In the genomic region with DNA sequence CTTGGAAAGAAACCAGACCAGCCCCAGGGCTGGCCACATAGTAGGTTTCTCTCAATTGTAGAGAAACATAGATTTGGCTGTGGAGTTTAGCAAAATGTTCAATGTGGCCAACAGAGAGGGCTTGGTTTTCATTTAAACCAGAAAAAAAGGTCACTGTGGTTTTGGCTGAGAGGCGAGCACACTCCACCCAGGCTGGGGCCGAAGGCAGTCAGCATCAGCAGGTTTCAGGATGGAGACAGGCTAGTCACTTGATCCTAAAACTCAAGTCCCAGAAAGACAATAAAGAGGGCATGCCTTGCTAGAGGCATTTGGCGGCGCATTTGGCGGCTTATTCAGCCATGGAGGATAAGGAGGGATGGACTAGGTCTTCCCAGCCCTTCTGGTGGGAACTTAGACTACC, we compare ENCODE assay signal across 1 cellular context.
TF ChIP-seq lines count a peak whose summit lies in the region.

No MANE protein-coding gene starts in this region.

TF ChIP-seq in IMR-90, 13 proteins besides CTCF, POLR2A, EP300 and RAD21 (continued from another document):
- TF ChIP-seq NFE2L2 (IDR thresholded peaks at IDR 0.05; ENCODE audit: low read depth, low read length) (no peak), CHD1 (IDR thresholded peaks at IDR 0.05; ENCODE audit: low read depth, low read length) (no peak), BHLHE40 (IDR thresholded peaks at IDR 0.05; ENCODE audit: low read depth, low read length) (no peak), MXI1 (IDR thresholded peaks at IDR 0.05; ENCODE audit: borderline replicate concordance, low read depth, low read length) (no peak), MAFK (IDR thresholded peaks at IDR 0.05; ENCODE audit: low read depth, low read length) (no peak), SMC3 (IDR thresholded peaks at IDR 0.05; ENCODE audit: low read depth, low read length) (no peak), RFX5 (IDR thresholded peaks at IDR 0.05; ENCODE audit: low read depth, low read length) (no peak)
